ENCODE assay signal across 9 cellular contexts in genomic region chr7:128108641-128109423, GRCh38.
DNase-seq lines count a peak whose midpoint lies in the region; ATAC-seq, FAIRE-seq and TF ChIP-seq lines count a peak whose summit lies in the region.
"Had no signal": no experiment of that assay in that cellular context is flagged by ENCODE, and none has a peak within 500 bp of the region (broad histone marks: within the 10 kb centered on the region; RNA-seq: fewer than 3 reads in every experiment).

No MANE protein-coding gene starts in this region.

- peaks cover 0 to 7% (median 5%) of the 10 kb centered on the region in 3 donors for H3K4me1 ChIP-seq in gastroesophageal sphincter

- no peak for TF ChIP-seq POLR2A in gastroesophageal sphincter (IDR thresholded peaks at IDR 0.05)

- H3K4me3 ChIP-seq in Jurkat, Clone E6-1 (ENCODE audit: low read length), result peak overlapping the region; percentile 30
- H3K4me3 ChIP-seq in gastroesophageal sphincter, result no peak overlapping the region
- H3K4me3 ChIP-seq: suprapubic skin had no signal

- DNase-seq in GM18507 (ENCODE audit: extremely low spot score, insufficient read length, low read depth), result peak; percentile 50
- DNase-seq in Jurkat, Clone E6-1 (ENCODE audit: low read depth, low spot score), result peak; percentile 91
- peak; percentile 30 for DNase-seq in cerebellar cortex (ENCODE audit: low spot score)
- no peak for DNase-seq in DMS53 treated with DMSO at 0.1 percent for 48 hours (lab: John Stamatoyannopoulos, UW; ENCODE audit: unreplicated experiment)
- DNase-seq in MCF 10A (ENCODE audit: unreplicated experiment), result no peak
- no peak for DNase-seq in GM03348 (ENCODE audit: low spot score)

- H3K36me3 Mint-ChIP-seq in MCF 10A (ENCODE audit: insufficient read depth, unreplicated experiment), result peaks cover 6% of the 10 kb centered on the region

- no peaks in the 10 kb centered on the region for H3K9me3 Mint-ChIP-seq in MCF 10A (ENCODE audit: unreplicated experiment)

- peaks cover 0 to 4% (median 0%) of the 10 kb centered on the region in 3 donors for H3K9me3 ChIP-seq in gastroesophageal sphincter
- H3K9me3 ChIP-seq: suprapubic skin had no signal

- H3K27ac Mint-ChIP-seq in MCF 10A (ENCODE audit: low read depth, unreplicated experiment), result no peak overlapping the region

- no TSS peak for BruUV-seq in MCF 10A (replicated peaks; lab: Mats Ljungman, UMichigan)

- POLR2A ChIA-PET in MCF 10A (lab: Yijun Ruan, JAX), result interaction anchor here (0.8 to 1.0 kb wide), 2 partner anchors 10 to 100 kb away, joined by 4 read pairs; no protein-coding TSS in a partner anchor

- FAIRE-seq in GM18507 (lab: Jason Lieb, UNC), result peak; percentile 89

- TF ChIP-seq CTCF in gastroesophageal sphincter (IDR thresholded peaks at IDR 0.05), result no peak
- no peak for TF ChIP-seq CTCF in MCF 10A (IDR thresholded peaks at IDR 0.05; ENCODE audit: unreplicated experiment)

- H3K36me3 ChIP-seq in gastroesophageal sphincter, result no peaks in the 10 kb centered on the region
- H3K36me3 ChIP-seq: suprapubic skin had no signal

- 46 to 63% methylated on average over 8 to 9 of the region's 11 CpGs for WGBS in gastroesophageal sphincter (ENCODE audit: low coverage in 1 of 2), 2 donors

- intact Hi-C loops in MCF 10A (cut with micrococcal nuclease), result no loop called here

- no peak for TF ChIP-seq EP300 in gastroesophageal sphincter (IDR thresholded peaks at IDR 0.05)

- H3K4me3 Mint-ChIP-seq in MCF 10A (ENCODE audit: unreplicated experiment), result no peak overlapping the region

- ATAC-seq in GM21529 (IDR thresholded peaks at IDR 0.05; ENCODE audit: unreplicated experiment), result peak; percentile 91
- no peak for ATAC-seq in gastroesophageal sphincter

- CTCF ChIA-PET in MCF 10A (lab: Yijun Ruan, JAX), result no interaction called here

- H3K27me3 Mint-ChIP-seq in MCF 10A (ENCODE audit: insufficient read depth, unreplicated experiment), result peaks cover 11% of the 10 kb centered on the region

- H3K4me1 Mint-ChIP-seq in MCF 10A (ENCODE audit: insufficient read depth, unreplicated experiment), result no peaks in the 10 kb centered on the region

- peaks cover 69% of the 10 kb centered on the region for H3K27me3 ChIP-seq in gastroesophageal sphincter

- H3K27ac ChIP-seq in gastroesophageal sphincter, result no peak overlapping the region
- H3K27ac ChIP-seq: suprapubic skin had no signal

Comparison
In these comparisons a context has a peak if more than half of its experiments do, and no peak if none do; other contexts are left out.
1. DNase-seq: peak in GM18507 (single experiment), Jurkat, Clone E6-1 (single experiment) and cerebellar cortex (single experiment); none in DMS53 treated with DMSO at 0.1 percent for 48 hours (single experiment), MCF 10A (single experiment) and GM03348 (single experiment).